In the genomic region with DNA sequence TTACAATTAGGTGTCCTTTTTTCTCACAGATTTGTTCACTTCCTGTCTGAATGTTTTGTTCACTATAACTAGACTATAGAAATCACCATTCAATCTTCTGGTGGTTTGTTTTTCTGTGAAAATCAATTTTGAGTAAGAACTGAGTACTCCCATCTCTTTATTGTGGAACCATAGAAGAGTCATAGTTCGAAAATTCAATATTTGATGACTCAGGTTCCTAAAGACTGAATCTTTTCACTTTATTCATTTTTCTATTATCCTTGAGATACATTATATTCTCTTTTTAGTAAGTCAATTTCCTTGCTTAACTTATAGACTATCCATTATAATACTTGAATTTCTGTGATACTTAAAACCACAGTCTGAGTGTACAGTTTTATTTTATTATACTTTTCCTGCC, we compare ENCODE assay signal across 27 cellular contexts. TPM values are rescaled to one million over a fixed set of nuclear protein-coding genes. Genes with fewer than 3 reads are reported as not detected.
"Had no signal": no experiment of that assay in that cellular context is flagged by ENCODE, and none has a peak within 500 bp of the region (broad histone marks: within the 10 kb centered on the region; RNA-seq: fewer than 3 reads in every experiment).

No MANE protein-coding gene starts in this region.

- H3K27ac Mint-ChIP-seq: mesothelial cell of epicardium, naive B cell had no signal

- FAIRE-seq: islet of Langerhans, keratinocyte had no signal

- H3K4me3 Mint-ChIP-seq: mesothelial cell of epicardium, naive B cell had no signal

- H3K27me3 Mint-ChIP-seq: naive B cell had no signal

- H3K4me3 ChIP-seq: coronary artery, dorsolateral prefrontal cortex, esophagus squamous epithelium, gastrocnemius medialis, heart right ventricle, left lung, lower lobe of right lung, mucosa of descending colon had no signal

- DNase-seq: dorsolateral prefrontal cortex; effector memory CD4-positive, alpha-beta T cell; esophagus squamous epithelium; foreskin fibroblast; foreskin melanocyte; gastrocnemius medialis; glutamatergic neuron; head of caudate nucleus; heart right ventricle; hippocampal formation; left cardiac atrium; left lung; left ventricle myocardium superior; lower lobe of right lung; mucosa of descending colon; naive B cell had no signal

- ATAC-seq: esophagus mucosa, gastrocnemius medialis, heart right ventricle, left lung, left ventricle myocardium superior, lower lobe of right lung, mucosa of descending colon had no signal

- H3K36me3 ChIP-seq: esophagus squamous epithelium, gastrocnemius medialis, heart right ventricle, left lung, lower lobe of right lung had no signal

- H3K4me1 Mint-ChIP-seq: mesothelial cell of epicardium, naive B cell had no signal

- H3K27ac ChIP-seq: coronary artery, epithelial cell of prostate, esophagus squamous epithelium, gastrocnemius medialis, heart right ventricle, left lung, lower lobe of right lung had no signal

- H3K27me3 ChIP-seq: dorsolateral prefrontal cortex, esophagus squamous epithelium, gastrocnemius medialis, heart right ventricle, left lung had no signal

- H3K36me3 Mint-ChIP-seq: mesothelial cell of epicardium, naive B cell had no signal

- H3K4me1 ChIP-seq: esophagus squamous epithelium, gastrocnemius medialis, left lung, lower lobe of right lung had no signal

- H3K9me3 Mint-ChIP-seq: mesothelial cell of epicardium, naive B cell had no signal

- H3K9me3 ChIP-seq: esophagus squamous epithelium, gastrocnemius medialis, heart right ventricle, left lung, lower lobe of right lung, mucosa of descending colon had no signal

RNA-seq across cellular contexts. Expression of a gene that starts 49.3 kb away (rescaled TPM):
- total RNA-seq: dermis blood vessel endothelial cell, esophagus mucosa, esophagus squamous epithelium, gastrocnemius medialis, left lung, left ventricle myocardium superior, lower leg skin, lung microvascular endothelial cell, mesenteric fat pad, myocyte had no signal
- polyA plus RNA-seq: heart right ventricle, keratinocyte had no signal
